In genomic region chrX:83501540-83501939, GRCh38 we compare ENCODE assay signal across 21 cellular contexts. TPM values are rescaled to one million over a fixed set of nuclear protein-coding genes. Genes with fewer than 3 reads are reported as not detected.
"Had no signal": no experiment of that assay in that cellular context is flagged by ENCODE, and none has a peak within 500 bp of the region (broad histone marks: within the 10 kb centered on the region; RNA-seq: fewer than 3 reads in every experiment).

No MANE protein-coding gene starts in this region.

- H3K36me3 ChIP-seq: left ventricle myocardium inferior, pancreas, vagina had no signal

- DNase-seq: activated CD4-positive, alpha-beta T cell treated with anti-CD3 and anti-CD28 coated beads, Interleukin-2, amount 50 U/mL, for 4 hours; activated naive CD4-positive, alpha-beta T cell treated with anti-CD3 and anti-CD28 coated beads for 36 hours; activated T-cell treated with anti-CD3 and anti-CD28 coated beads for 4 hours; foreskin keratinocyte; kidney glomerular epithelial cell; left ventricle myocardium inferior; mammary epithelial cell; pancreas; stimulated activated CD4-positive, alpha-beta T cell treated with anti-CD3 and anti-CD28 coated beads, Interleukin-4, amount 100 ng/mL, for 1 hour; stimulated activated naive CD8-positive, alpha-beta T cell treated with anti-CD3 and anti-CD28 coated beads, Interleukin-15, amount 100 ng/mL, for 72 hours; T-helper 17 cell; trophoblast cell had no signal

- H3K9me3 Mint-ChIP-seq: activated naive CD4-positive, alpha-beta T cell treated with anti-CD3 and anti-CD28 coated beads for 36 hours; activated T-helper 17 cell treated with anti-CD3 and anti-CD28 coated beads, Interleukin-2, amount 50 U/mL, for 72 hours; dendritic cell treated with granulocyte-macrophage colony-stimulating factor and Interleukin-4, amounts not matched to agents 40 ng/mL and 50 ng/mL, for 4 days; stimulated activated naive CD8-positive, alpha-beta T cell treated with anti-CD3 and anti-CD28 coated beads, Interleukin-15, amount 100 ng/mL, for 72 hours had no signal

- H3K27ac ChIP-seq: foreskin keratinocyte, left ventricle myocardium inferior, pancreas, vagina, VCaP had no signal

- H3K4me1 ChIP-seq: foreskin keratinocyte, left ventricle myocardium inferior, pancreas, vagina had no signal

- H3K27ac Mint-ChIP-seq: activated naive CD4-positive, alpha-beta T cell treated with anti-CD3 and anti-CD28 coated beads for 36 hours; activated T-helper 17 cell treated with anti-CD3 and anti-CD28 coated beads, Interleukin-2, amount 50 U/mL, for 72 hours; dendritic cell treated with granulocyte-macrophage colony-stimulating factor and Interleukin-4, amounts not matched to agents 40 ng/mL and 50 ng/mL, for 4 days; stimulated activated naive CD8-positive, alpha-beta T cell treated with anti-CD3 and anti-CD28 coated beads, Interleukin-15, amount 100 ng/mL, for 72 hours; T-helper 17 cell had no signal

- H3K9me3 ChIP-seq: left ventricle myocardium inferior, pancreas, vagina had no signal

- H3K4me1 Mint-ChIP-seq: activated T-helper 17 cell treated with anti-CD3 and anti-CD28 coated beads, Interleukin-2, amount 50 U/mL, for 72 hours; stimulated activated naive CD8-positive, alpha-beta T cell treated with anti-CD3 and anti-CD28 coated beads, Interleukin-15, amount 100 ng/mL, for 72 hours; T-helper 17 cell had no signal

- H3K27me3 ChIP-seq: vagina had no signal

- ATAC-seq: activated T-helper 17 cell treated with anti-CD3 and anti-CD28 coated beads, Interleukin-2, amount 50 U/mL, for 72 hours; foreskin keratinocyte; pancreas; sciatic nerve; stimulated activated naive CD8-positive, alpha-beta T cell treated with anti-CD3 and anti-CD28 coated beads, Interleukin-15, amount 100 ng/mL, for 72 hours; T-helper 17 cell had no signal

- H3K4me2 ChIP-seq: smooth muscle cell had no signal

- H3K4me3 ChIP-seq: left ventricle myocardium inferior, pancreas, smooth muscle cell, vagina had no signal

- H3K4me3 Mint-ChIP-seq: activated naive CD4-positive, alpha-beta T cell treated with anti-CD3 and anti-CD28 coated beads for 36 hours; activated T-helper 17 cell treated with anti-CD3 and anti-CD28 coated beads, Interleukin-2, amount 50 U/mL, for 72 hours; dendritic cell treated with granulocyte-macrophage colony-stimulating factor and Interleukin-4, amounts not matched to agents 40 ng/mL and 50 ng/mL, for 4 days; stimulated activated naive CD8-positive, alpha-beta T cell treated with anti-CD3 and anti-CD28 coated beads, Interleukin-15, amount 100 ng/mL, for 72 hours; T-helper 17 cell had no signal

RNA-seq across cellular contexts. Expression of gene POU3F4, which starts 6.5 kb away (rescaled TPM):
- total RNA-seq: activated naive CD4-positive, alpha-beta T cell treated with anti-CD3 and anti-CD28 coated beads for 36 hours; activated T-helper 17 cell treated with anti-CD3 and anti-CD28 coated beads, Interleukin-2, amount 50 U/mL, for 72 hours; bronchial epithelial cell; epithelial cell of proximal tubule; foreskin keratinocyte; left ventricle myocardium inferior; mammary epithelial cell; pancreas; sciatic nerve; smooth muscle cell; T-helper 17 cell; vagina had no signal
- polyA plus RNA-seq: fibroblast of lung, foreskin keratinocyte, mammary epithelial cell, pancreas, smooth muscle cell had no signal
